ENCODE assay signal across 18 cellular contexts in the genomic region with DNA sequence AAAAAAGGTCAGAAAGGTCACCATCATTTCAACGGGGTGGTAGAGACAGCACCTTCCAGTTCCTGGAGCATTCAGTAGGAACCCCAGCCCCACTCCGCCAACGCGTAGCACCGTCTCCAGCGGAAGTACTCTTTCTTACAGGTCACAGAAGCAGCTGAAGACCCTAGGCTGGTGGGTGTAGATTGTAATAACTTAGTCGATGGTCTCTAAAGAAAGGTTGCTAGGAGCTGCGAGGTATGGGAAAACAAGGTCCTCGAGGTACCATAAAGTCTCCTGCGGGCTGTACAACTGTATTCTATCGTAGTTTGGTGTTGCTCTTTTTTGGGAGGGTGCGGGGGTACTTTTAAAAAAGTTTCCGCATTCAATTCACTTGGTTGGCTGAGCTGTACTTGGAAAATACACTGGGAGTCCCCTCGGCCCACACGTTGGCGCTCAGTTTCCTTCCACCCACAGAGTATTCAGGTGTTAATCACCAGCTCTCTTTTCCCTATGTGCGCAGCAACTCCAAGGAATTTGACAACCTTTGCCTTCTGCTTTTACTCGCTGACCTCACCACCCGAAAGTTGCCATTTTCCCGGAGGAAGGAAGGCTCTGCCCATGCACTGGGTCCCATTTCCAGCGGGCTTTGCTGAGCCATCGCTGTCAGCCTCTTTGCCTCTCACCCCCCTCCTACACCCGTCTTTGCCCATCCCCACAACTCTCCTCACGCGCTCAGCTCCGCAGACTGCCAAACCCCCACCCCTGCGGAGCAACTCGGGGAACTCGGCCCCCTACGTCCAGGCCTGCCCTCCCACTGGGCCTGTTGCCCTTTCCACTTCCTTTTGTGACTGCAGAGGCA. TPM values are rescaled to one million over a fixed set of nuclear protein-coding genes. Genes with fewer than 3 reads are reported as not detected.
DNase-seq lines count a peak whose midpoint lies in the region; ATAC-seq and TF ChIP-seq lines count a peak whose summit lies in the region.
"Had no signal": no experiment of that assay in that cellular context is flagged by ENCODE, and none has a peak within 500 bp of the region (broad histone marks: within the 10 kb centered on the region; RNA-seq: fewer than 3 reads in every experiment).

No MANE protein-coding gene starts in this region.

- H3K4me1 ChIP-seq in HUES64 (ENCODE audit: insufficient read depth, low read length) (0 out of 2 replicates have a peak, but pooled peaks cover 6% of the 10 kb centered on the region), iPS-18a (ENCODE audit: control insufficient read depth, low read depth, low read length) (peaks cover 4% of the 10 kb centered on the region), neural progenitor cell (no peaks in the 10 kb centered on the region), aorta (ENCODE audit: control insufficient read depth in 1 of 2, insufficient read depth in 2 of 2, low read length in 2 of 2) (no peaks in the 10 kb centered on the region)
- H3K4me1 ChIP-seq: SJSA1 had no signal

- H3K9ac ChIP-seq in HUES64 (ENCODE audit: low read depth, low read length), result no peak overlapping the region
- H3K9ac ChIP-seq in iPS-18a (ENCODE audit: low read length), result no peak overlapping the region
- H3K9ac ChIP-seq in neural progenitor cell, result no peak overlapping the region

- TF ChIP-seq CTCF in GM10248 (IDR thresholded peaks at IDR 0.05; ENCODE audit: control extremely low read depth, extremely low read depth, low read depth, missing control alignments), result no peak
- TF ChIP-seq CTCF in neural progenitor cell (IDR thresholded peaks at IDR 0.05), result no peak

- H3K27me3 Mint-ChIP-seq in neural progenitor cell (ENCODE audit: insufficient read depth, low read depth), result peaks cover 33% of the 10 kb centered on the region
- H3K27me3 Mint-ChIP-seq in activated naive CD4-positive, alpha-beta T cell treated with anti-CD3 and anti-CD28 coated beads for 36 hours (ENCODE audit: low read depth), result peaks cover 41% of the 10 kb centered on the region

- H3K9me3 Mint-ChIP-seq in neural progenitor cell, result peaks cover 13% of the 10 kb centered on the region
- no peaks in the 10 kb centered on the region for H3K9me3 Mint-ChIP-seq in activated naive CD4-positive, alpha-beta T cell treated with anti-CD3 and anti-CD28 coated beads for 36 hours
- H3K9me3 Mint-ChIP-seq: IgD-negative memory B cell had no signal

- peaks cover 1% of the 10 kb centered on the region for H3K36me3 Mint-ChIP-seq in neural progenitor cell
- H3K36me3 Mint-ChIP-seq in activated naive CD4-positive, alpha-beta T cell treated with anti-CD3 and anti-CD28 coated beads for 36 hours (ENCODE audit: low read depth), result no peaks in the 10 kb centered on the region
- H3K36me3 Mint-ChIP-seq: IgD-negative memory B cell had no signal

- H3K4me2 ChIP-seq in neural progenitor cell, result peak overlapping the region; percentile 73

- H3K27ac ChIP-seq in HUES64 (ENCODE audit: low read depth, low read length), result no peak overlapping the region
- H3K27ac ChIP-seq in iPS-18a (ENCODE audit: low read length), result no peak overlapping the region
- H3K27ac ChIP-seq in neural progenitor cell, result no peak overlapping the region
- no peak overlapping the region for H3K27ac ChIP-seq in aorta (ENCODE audit: low read depth in 1 of 2, low read length in 2 of 2)
- H3K27ac ChIP-seq: C4-2B, SJSA1 had no signal

- peaks cover 17% of the 10 kb centered on the region for H3F3A ChIP-seq in neural progenitor cell (ENCODE audit: low read depth)

- H3K9me3 ChIP-seq in HUES64 (ENCODE audit: insufficient read depth, low read depth, low read length) (no peaks in the 10 kb centered on the region), iPS-18a (ENCODE audit: control insufficient read depth, low read depth, low read length) (peaks cover 4% of the 10 kb centered on the region), neural progenitor cell (ENCODE audit: low read depth) (peaks cover 4% of the 10 kb centered on the region), aorta (ENCODE audit: control insufficient read depth, low read length) (no peaks in the 10 kb centered on the region)
- H3K9me3 ChIP-seq: SJSA1 had no signal

- H4K20me1 ChIP-seq in neural progenitor cell (ENCODE audit: low read depth), result no peaks in the 10 kb centered on the region

- peaks cover 40% of the 10 kb centered on the region for H3K4me1 Mint-ChIP-seq in neural progenitor cell
- H3K4me1 Mint-ChIP-seq in activated naive CD4-positive, alpha-beta T cell treated with anti-CD3 and anti-CD28 coated beads for 36 hours (ENCODE audit: low read depth), result peaks cover 4% of the 10 kb centered on the region
- H3K4me1 Mint-ChIP-seq: IgD-negative memory B cell had no signal

- ATAC-seq in aorta (ENCODE audit: low FRiP score) (no peak), HG03469 (IDR thresholded peaks at IDR 0.05; ENCODE audit: unreplicated experiment) (no peak)

- DNase-seq in GM10248 (ENCODE audit: extremely low spot score) (peak; percentile 5), neural progenitor cell (ENCODE audit: low spot score) (peak; percentile 24), aorta (no peak), ACHN (no peak)
- DNase-seq in activated naive CD4-positive, alpha-beta T cell treated with anti-CD3 and anti-CD28 coated beads for 36 hours, result no peak
- DNase-seq: DMS 273 treated with DMSO at 0.1 percent for 48 hours, Kasumi-1, MM.1S, NCI-H1092 treated with DMSO at 0.1 percent for 48 hours, NCI-H2081 treated with DMSO at 0.1 percent for 48 hours, NCI-H510A treated with DMSO at 0.1 percent for 48 hours had no signal

- H3K36me3 ChIP-seq in HUES64 (ENCODE audit: insufficient read depth, low read length), result no peaks in the 10 kb centered on the region
- no peaks in the 10 kb centered on the region for H3K36me3 ChIP-seq in iPS-18a (ENCODE audit: control insufficient read depth, low read depth, low read length)
- no peaks in the 10 kb centered on the region for H3K36me3 ChIP-seq in neural progenitor cell
- no peaks in the 10 kb centered on the region for H3K36me3 ChIP-seq in aorta (ENCODE audit: control insufficient read depth in 1 of 2, insufficient read depth in 2 of 2, low read length in 1 of 2)
- H3K36me3 ChIP-seq: SJSA1 had no signal

- in situ Hi-C loops in ACHN (cut with HindIII; ENCODE audit: low pct_ligation_motif_present, low pct_unique_long_range_greater_than_20kb, low sequenced_read_pairs), result no loop called here

- 10% methylated on average over 30 of the region's 30 CpGs for WGBS in HUES64
- WGBS in aorta, 2 donors, result 24 to 25% methylated on average over 30 of the region's 30 CpGs

- POLR2A ChIA-PET in GM10248 (lab: Yijun Ruan, JAX), result no interaction called here

- H3K79me2 ChIP-seq in neural progenitor cell (ENCODE audit: low read depth), result peaks cover 2% of the 10 kb centered on the region

- H3K4me3 ChIP-seq in HUES64 (ENCODE audit: low read length) (peak overlapping the region; percentile 48), iPS-18a (ENCODE audit: low read length) (peak overlapping the region; percentile 45), neural progenitor cell (no peak overlapping the region), aorta (ENCODE audit: low read length in 2 of 2) (no peak overlapping the region)
- H3K4me3 ChIP-seq: SJSA1 had no signal

- H3K27me3 ChIP-seq in HUES64 (ENCODE audit: insufficient read depth, low read length) (peaks cover 80% of the 10 kb centered on the region), iPS-18a (ENCODE audit: control insufficient read depth, insufficient read depth, low read length) (peaks cover 74% of the 10 kb centered on the region), neural progenitor cell (peaks cover 64% of the 10 kb centered on the region), aorta (ENCODE audit: control insufficient read depth in 1 of 2, insufficient read depth in 2 of 2, low read length in 1 of 2) (no peaks in the 10 kb centered on the region)

- H3K27ac Mint-ChIP-seq in neural progenitor cell, result no peak overlapping the region
- H3K27ac Mint-ChIP-seq in activated naive CD4-positive, alpha-beta T cell treated with anti-CD3 and anti-CD28 coated beads for 36 hours, result no peak overlapping the region

- peak overlapping the region; percentile 39 for H3K4me3 Mint-ChIP-seq in neural progenitor cell
- no peak overlapping the region for H3K4me3 Mint-ChIP-seq in activated naive CD4-positive, alpha-beta T cell treated with anti-CD3 and anti-CD28 coated beads for 36 hours
- H3K4me3 Mint-ChIP-seq: IgD-negative memory B cell had no signal

- intact Hi-C loops in aorta (cut with DNase I), result no loop called here
- intact Hi-C loops in activated naive CD4-positive, alpha-beta T cell treated with anti-CD3 and anti-CD28 coated beads for 36 hours (cut with micrococcal nuclease), result no loop called here

- no peak overlapping the region for H2AFZ ChIP-seq in neural progenitor cell (replicated peaks)

- CTCF ChIA-PET in GM10248 (lab: Yijun Ruan, JAX), result no interaction called here
- CTCF ChIA-PET in activated naive CD4-positive, alpha-beta T cell treated with anti-CD3 and anti-CD28 coated beads for 36 hours (lab: Charles Lee), result no interaction called here

RNA-seq across cellular contexts. Expression of a gene that starts 4.8 kb away (rescaled TPM):
- 14.1 TPM for polyA plus RNA-seq in HUES64 (2013, experiment 1 of 2)
- 20.2 TPM for polyA plus RNA-seq in HUES64 (2013, experiment 2 of 2)
- total RNA-seq in neural progenitor cell (ENCODE audit: low replicate concordance) (20.4 and 38.7 TPM in 2 replicates), aorta (not detected)
- not detected for polyA plus RNA-seq in aorta
- not detected for total RNA-seq in activated naive CD4-positive, alpha-beta T cell treated with anti-CD3 and anti-CD28 coated beads for 36 hours
- total RNA-seq: Daoy, SJSA1 had no signal
- polyA plus RNA-seq: IgD-negative memory B cell had no signal

Comparison
In these comparisons a context has a peak if more than half of its experiments do, and no peak if none do; other contexts are left out.
1. DNase-seq: peak in GM10248 (single experiment) and neural progenitor cell (single experiment); none in aorta (0 of 2), ACHN (single experiment) and activated naive CD4-positive, alpha-beta T cell treated with anti-CD3 and anti-CD28 coated beads for 36 hours (single experiment).
2. H3K4me3 ChIP-seq: peak in HUES64 (single experiment) and iPS-18a (single experiment); none in neural progenitor cell (single experiment) and aorta (0 of 2).
3. RNA of a gene that starts 4.8 kb away (total RNA-seq): 20.4 to 38.7 TPM in neural progenitor cell; not detected in aorta and not detected in activated naive CD4-positive, alpha-beta T cell treated with anti-CD3 and anti-CD28 coated beads for 36 hours; every median in the first group is over 10 times any median in the second.